Comparison of ENCODE assay signal across 21 cellular contexts in the genomic region with DNA sequence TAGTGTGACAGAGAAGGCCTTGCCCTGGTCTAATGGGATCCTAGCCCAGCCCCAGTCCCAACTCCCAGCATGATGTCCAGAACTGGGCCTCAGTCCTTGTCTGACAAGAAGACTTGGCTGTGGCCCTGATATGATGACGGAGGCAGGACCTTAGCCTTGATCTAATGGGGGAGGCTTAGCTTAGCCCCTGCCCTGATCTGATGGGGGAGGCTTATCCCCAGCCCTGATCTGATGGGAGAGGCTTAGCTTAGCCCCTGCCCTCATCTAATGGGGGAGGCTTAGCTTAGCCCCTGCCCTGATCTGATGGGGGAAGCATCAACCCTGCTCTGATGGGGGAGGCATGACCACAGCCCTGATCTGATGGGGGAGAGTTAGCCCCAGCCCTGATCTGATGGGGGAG. TPM values are rescaled to one million over a fixed set of nuclear protein-coding genes. Genes with fewer than 3 reads are reported as not detected.
A peak's percentile ranks its signal among the peaks of the same experiment; 100 is the strongest.
DNase-seq lines count a peak whose midpoint lies in the region; TF ChIP-seq lines count a peak whose summit lies in the region.
"Had no signal": no experiment of that assay in that cellular context is flagged by ENCODE, and none has a peak within 500 bp of the region (broad histone marks: within the 10 kb centered on the region; RNA-seq: fewer than 3 reads in every experiment).

No MANE protein-coding gene starts in this region.

- no peak overlapping the region for H4K8ac ChIP-seq in trophoblast cell (ENCODE audit: low read depth, low read length)

- no peak overlapping the region for H3K4ac ChIP-seq in trophoblast cell (ENCODE audit: low read depth, low read length)

- no peak overlapping the region for H2BK120ac ChIP-seq in trophoblast cell (ENCODE audit: insufficient read depth, low read length, poor library complexity)

- no peak overlapping the region for H2AK5ac ChIP-seq in trophoblast cell (ENCODE audit: low read length)

- no peak overlapping the region for H3K23ac ChIP-seq in trophoblast cell (ENCODE audit: low read length)

- no peak overlapping the region for H3K27ac ChIP-seq in trophoblast cell (ENCODE audit: low read depth, low read length)
- H3K27ac ChIP-seq: 22Rv1 had no signal

- peaks cover 5% of the 10 kb centered on the region for H3K79me1 ChIP-seq in trophoblast cell (ENCODE audit: low read length)

- H3K36me3 Mint-ChIP-seq in chondrocyte (ENCODE audit: low read depth): no peaks in the 10 kb centered on the region
- H3K36me3 Mint-ChIP-seq in neural crest cell (ENCODE audit: low read depth): peaks cover 3% of the 10 kb centered on the region
- H3K36me3 Mint-ChIP-seq: IgD-negative memory B cell had no signal

- peaks cover 3% of the 10 kb centered on the region for H3K9me3 ChIP-seq in trophoblast cell (ENCODE audit: insufficient read depth, low read depth, low read length)
- H3K9me3 ChIP-seq: BE2C, HAP-1 had no signal

- H3K4me1 ChIP-seq in trophoblast cell (ENCODE audit: control insufficient read depth in 1 of 2, insufficient read depth in 2 of 2, low read length in 2 of 2): peaks cover 9 to 11% of the 10 kb centered on the region in 2 experiments
- H3K4me1 ChIP-seq: BE2C had no signal

- H2BK5ac ChIP-seq in trophoblast cell (ENCODE audit: low read depth, low read length, poor library complexity): no peak overlapping the region

- no peaks in the 10 kb centered on the region for H3K27me3 ChIP-seq in trophoblast cell (ENCODE audit: insufficient read depth, low read length)
- H3K27me3 ChIP-seq: BE2C had no signal

- H4K91ac ChIP-seq in trophoblast cell (ENCODE audit: low read depth, low read length): no peak overlapping the region

- H3K27ac Mint-ChIP-seq in chondrocyte (ENCODE audit: unreplicated experiment): no peak overlapping the region
- no peak overlapping the region for H3K27ac Mint-ChIP-seq in neural crest cell (ENCODE audit: unreplicated experiment)

- no peak overlapping the region for H3K18ac ChIP-seq in trophoblast cell (ENCODE audit: low read length)

- no CpG with 5 or more reads among the region's 1 CpG for WGBS in trophoblast cell (ENCODE audit: extremely low coverage, insufficient coverage, insufficient read length)

- H3K4me3 Mint-ChIP-seq in chondrocyte (ENCODE audit: unreplicated experiment) (no peak overlapping the region), neural crest cell (peak overlapping the region; percentile 38)

- H2AFZ ChIP-seq in trophoblast cell (ENCODE audit: insufficient read depth, low read length, poor library complexity): no peak overlapping the region

- H3K9me3 Mint-ChIP-seq in chondrocyte (ENCODE audit: low read depth) (no peaks in the 10 kb centered on the region), neural crest cell (no peaks in the 10 kb centered on the region)
- H3K9me3 Mint-ChIP-seq: CD8-positive, alpha-beta memory T cell; IgD-negative memory B cell had no signal

- no peaks in the 10 kb centered on the region for H3K27me3 Mint-ChIP-seq in chondrocyte (ENCODE audit: low read depth)
- no peaks in the 10 kb centered on the region for H3K27me3 Mint-ChIP-seq in neural crest cell (ENCODE audit: low read depth)
- H3K27me3 Mint-ChIP-seq: IgD-negative memory B cell had no signal

- H3K9ac ChIP-seq in trophoblast cell (ENCODE audit: low read length): no peak overlapping the region

- no peak overlapping the region for H3K4me3 ChIP-seq in trophoblast cell (ENCODE audit: low read depth, low read length)
- H3K4me3 ChIP-seq: GM12878, HAP-1 had no signal

- TF ChIP-seq CTCF in chondrocyte (IDR thresholded peaks at IDR 0.05): no peak
- TF ChIP-seq CTCF in neural crest cell (conservative IDR thresholded peaks at IDR 0.05): no peak

- H3K4me2 ChIP-seq in trophoblast cell (ENCODE audit: low read length): no peak overlapping the region

- peaks cover 4% of the 10 kb centered on the region for H3K79me2 ChIP-seq in trophoblast cell (ENCODE audit: control insufficient read depth, insufficient read depth, low read length, poor library complexity)

- H3K4me1 Mint-ChIP-seq in chondrocyte (ENCODE audit: low read depth) (peaks cover 9% of the 10 kb centered on the region), neural crest cell (peaks cover 9% of the 10 kb centered on the region)

- H4K12ac ChIP-seq in trophoblast cell (ENCODE audit: low read depth, low read length): no peak overlapping the region

- DNase-seq in NCI-H82 (lab: John Stamatoyannopoulos, UW): peak; percentile 31
- DNase-seq in NCI-H82 treated with DMSO at 0.1 percent for 48 hours (lab: John Stamatoyannopoulos, UW; ENCODE audit: unreplicated experiment): no peak
- peak; percentile 30 for DNase-seq in G401 (ENCODE audit: low spot score)
- peak; percentile 36 for DNase-seq in chondrocyte (ENCODE audit: low spot score)
- DNase-seq in neural crest cell (ENCODE audit: low read depth, low spot score): no peak
- no peak for DNase-seq in stimulated activated CD4-positive, alpha-beta T cell treated with anti-CD3 and anti-CD28 coated beads, Interleukin-4, amount 100 ng/mL, for 24 hours
- DNase-seq in stimulated activated CD4-positive, alpha-beta T cell treated with anti-CD3 and anti-CD28 coated beads, Interleukin-2, amount 100 ng/mL, for 24 hours: no peak
- DNase-seq in trophoblast cell: no peak
- DNase-seq: BE2C, DMS79 treated with DMSO at 0.1 percent for 48 hours, NCI-H1105 treated with DMSO at 0.1 percent for 48 hours, NCI-H1930, NCI-H2171, NCI-H446 treated with DMSO at 0.1 percent for 48 hours, NCI-H748 treated with DMSO at 0.1 percent for 48 hours, SIG-M5 had no signal

- H3K36me3 ChIP-seq in trophoblast cell (ENCODE audit: control insufficient read depth in 1 of 2, insufficient read depth in 2 of 2, low read length in 2 of 2): peaks cover 16 to 18% of the 10 kb centered on the region in 2 experiments

- H3K14ac ChIP-seq in trophoblast cell (ENCODE audit: low read length): no peak overlapping the region

- in situ Hi-C loops in G401 (cut with HindIII; ENCODE audit: low sequenced_read_pairs): no loop called here

- no peak overlapping the region for H2BK12ac ChIP-seq in trophoblast cell (ENCODE audit: low read length)

RNA-seq across cellular contexts. Expression of gene PKN3, which starts 3.7 kb away (rescaled TPM):
- 34.8 and 36.7 TPM in 2 replicates for total RNA-seq in G401 (2014; rRNA removed; shearing (Covaris generic))
- total RNA-seq in chondrocyte: 3.1 to 4.2 TPM (median 4.2 TPM) in 3 replicates
- 28.0 and 30.0 TPM in 2 replicates for total RNA-seq in neural crest cell
- 7.5 and 7.7 TPM in 2 replicates for polyA plus RNA-seq in trophoblast cell (2013)

RNA-seq across cellular contexts. Expression of gene SET, which starts 17.0 kb away (rescaled TPM):
- total RNA-seq in G401 (2014; rRNA removed; shearing (Covaris generic)): 794 and 1,249 TPM in 2 replicates
- total RNA-seq in chondrocyte (235 to 266 TPM (median 255 TPM) in 3 replicates), neural crest cell (891 and 930 TPM in 2 replicates)
- polyA plus RNA-seq in trophoblast cell (2013): 357 and 372 TPM in 2 replicates

RNA-seq across cellular contexts. Expression of gene ZDHHC12, which starts 17.9 kb away (rescaled TPM):
- 36.4 and 40.2 TPM in 2 replicates for total RNA-seq in G401 (2014; rRNA removed; shearing (Covaris generic))
- total RNA-seq in chondrocyte: 23.6 to 24.7 TPM (median 24.3 TPM) in 3 replicates
- total RNA-seq in neural crest cell: 15.1 and 15.7 TPM in 2 replicates
- polyA plus RNA-seq in trophoblast cell (2013): 35.3 and 35.7 TPM in 2 replicates

RNA-seq across cellular contexts. Expression of gene DYNC2I2, which starts 49.4 kb away (rescaled TPM):
- 164 and 173 TPM in 2 replicates for total RNA-seq in G401 (2014; rRNA removed; shearing (Covaris generic))
- 23.4 to 41.0 TPM (median 24.0 TPM) in 3 replicates for total RNA-seq in chondrocyte
- total RNA-seq in neural crest cell: 120 and 128 TPM in 2 replicates
- polyA plus RNA-seq in trophoblast cell (2013): 19.9 and 21.1 TPM in 2 replicates

Comparison
In these comparisons a context has a peak if more than half of its experiments do, and no peak if none do; other contexts are left out.
1. DNase-seq: peak in NCI-H82 (single experiment), G401 (single experiment) and chondrocyte (single experiment); none in NCI-H82 treated with DMSO at 0.1 percent for 48 hours (single experiment), neural crest cell (single experiment), stimulated activated CD4-positive, alpha-beta T cell treated with anti-CD3 and anti-CD28 coated beads, Interleukin-4, amount 100 ng/mL, for 24 hours (single experiment), stimulated activated CD4-positive, alpha-beta T cell treated with anti-CD3 and anti-CD28 coated beads, Interleukin-2, amount 100 ng/mL, for 24 hours (0 of 2) and trophoblast cell (0 of 2).